In the genomic region with DNA sequence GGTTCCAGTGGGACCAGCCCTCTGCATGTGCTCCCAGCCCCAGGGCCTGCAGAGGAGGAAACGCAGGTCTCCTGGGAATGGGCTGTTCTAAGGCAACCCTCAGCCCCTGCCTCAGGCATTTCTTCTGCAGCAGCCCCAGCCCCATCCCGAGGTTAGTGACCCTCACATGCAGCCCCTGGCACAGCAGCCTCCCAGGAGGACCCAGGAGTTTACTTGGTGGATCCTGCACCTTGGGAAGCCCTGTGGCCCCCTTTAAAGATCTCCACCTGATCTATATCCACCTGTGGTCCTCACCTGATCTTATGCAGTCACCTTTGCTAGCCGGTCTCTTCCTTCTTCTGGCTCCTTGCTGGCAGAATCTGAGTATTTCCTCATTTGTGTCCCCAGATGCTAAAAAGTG, we compare ENCODE assay signal across 16 cellular contexts. TPM values are rescaled to one million over a fixed set of nuclear protein-coding genes. Genes with fewer than 3 reads are reported as not detected.
"Had no signal": no experiment of that assay in that cellular context is flagged by ENCODE, and none has a peak within 500 bp of the region (broad histone marks: within the 10 kb centered on the region; RNA-seq: fewer than 3 reads in every experiment).

No MANE protein-coding gene starts in this region.

RNA-seq across cellular contexts. Expression of gene IQCF1, which starts 25.8 kb away (rescaled TPM):
- total RNA-seq: activated CD4-positive, alpha-beta memory T cell treated with anti-CD3 and anti-CD28 coated beads, Interleukin-2, amount 10 ng/mL, durations not matched to agents 7 days and 5 days; activated CD4-positive, alpha-beta T cell treated with anti-CD3 and anti-CD28 coated beads for 36 hours; activated CD4-positive, alpha-beta T cell treated with anti-CD3 and anti-CD28 coated beads, Interleukin-2, amount 10 ng/mL, durations not matched to agents 7 days and 5 days; activated CD8-positive, alpha-beta memory T cell treated with anti-CD3 and anti-CD28 coated beads for 36 hours; activated CD8-positive, alpha-beta T cell treated with anti-CD3 and anti-CD28 coated beads, Interleukin-2, amount 10 ng/mL, durations not matched to agents 7 days and 5 days; activated naive CD8-positive, alpha-beta T cell treated with anti-CD3 and anti-CD28 coated beads, Interleukin-2, amount 10 ng/mL, durations not matched to agents 7 days and 5 days; activated T-helper 2 cell treated with anti-CD3 and anti-CD28 coated beads, Interferon-gamma antibody, Interleukin-2, Interleukin-4, amounts not matched to agents 10 μg/mL and 5 μg/mL and 100 μg/mL, durations not matched to agents 14 hours and 24 hours and 36 hours; ascending aorta; bronchial epithelial cell; cardiac muscle cell; T-cell; T-helper 1 cell treated with Interleukin-12 subunit alpha and Interleukin-12 subunit beta and Interleukin-4 antibody, amounts not matched to agents 30 ng/mL and 1 ng/mL, for 36 hours; T-helper 17 cell; T-helper 2 cell treated with Interferon-gamma antibody and Interleukin-4, amounts not matched to agents 100 ng/mL and 5 ng/mL, for 36 hours; WTC11 had no signal
- polyA plus RNA-seq: adipose tissue, cardiac muscle cell had no signal

RNA-seq across cellular contexts. Expression of gene GPR62, which starts 26.2 kb away (rescaled TPM):
- total RNA-seq: activated CD4-positive, alpha-beta memory T cell treated with anti-CD3 and anti-CD28 coated beads, Interleukin-2, amount 10 ng/mL, durations not matched to agents 7 days and 5 days; activated CD4-positive, alpha-beta T cell treated with anti-CD3 and anti-CD28 coated beads for 36 hours; activated CD4-positive, alpha-beta T cell treated with anti-CD3 and anti-CD28 coated beads, Interleukin-2, amount 10 ng/mL, durations not matched to agents 7 days and 5 days; activated CD8-positive, alpha-beta memory T cell treated with anti-CD3 and anti-CD28 coated beads for 36 hours; activated CD8-positive, alpha-beta T cell treated with anti-CD3 and anti-CD28 coated beads, Interleukin-2, amount 10 ng/mL, durations not matched to agents 7 days and 5 days; activated naive CD8-positive, alpha-beta T cell treated with anti-CD3 and anti-CD28 coated beads, Interleukin-2, amount 10 ng/mL, durations not matched to agents 7 days and 5 days; activated T-helper 2 cell treated with anti-CD3 and anti-CD28 coated beads, Interferon-gamma antibody, Interleukin-2, Interleukin-4, amounts not matched to agents 10 μg/mL and 5 μg/mL and 100 μg/mL, durations not matched to agents 14 hours and 24 hours and 36 hours; ascending aorta; bronchial epithelial cell; T-cell; T-helper 1 cell treated with Interleukin-12 subunit alpha and Interleukin-12 subunit beta and Interleukin-4 antibody, amounts not matched to agents 30 ng/mL and 1 ng/mL, for 36 hours; T-helper 17 cell; T-helper 2 cell treated with Interferon-gamma antibody and Interleukin-4, amounts not matched to agents 100 ng/mL and 5 ng/mL, for 36 hours had no signal
